Comparison of ENCODE assay signal across 10 cellular contexts in the genomic region with DNA sequence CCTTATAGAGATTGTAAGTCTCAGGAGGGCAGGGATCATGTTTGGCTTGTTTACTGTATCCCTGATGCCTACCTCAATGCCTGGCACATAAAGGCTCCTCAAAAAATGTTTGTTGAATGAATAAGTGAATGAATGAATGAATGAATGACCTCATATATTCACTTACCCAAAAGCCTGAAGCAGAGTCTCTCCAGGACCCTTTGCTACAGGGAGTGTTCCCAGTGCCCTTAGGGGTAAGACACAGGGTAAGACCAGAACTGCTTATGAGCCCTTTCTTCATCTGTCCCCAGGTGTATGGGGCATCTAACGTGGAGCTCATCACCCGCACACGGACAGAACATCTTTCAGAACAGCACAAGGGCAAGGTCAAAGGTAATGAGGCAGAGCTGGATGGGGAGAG.
"Had no signal": no experiment of that assay in that cellular context is flagged by ENCODE, and none has a peak within 500 bp of the region (broad histone marks: within the 10 kb centered on the region; RNA-seq: fewer than 3 reads in every experiment).

No MANE protein-coding gene starts in this region.

- H2AFZ ChIP-seq: GM23248 had no signal

- H3K9me3 Mint-ChIP-seq: H9, HFFc6 had no signal

- FAIRE-seq: H1, H54, HTR-8/SVneo had no signal

- H3K27ac ChIP-seq: GM23248, KMS-11 had no signal

- H3K4me3 Mint-ChIP-seq: H9, HFFc6 had no signal

- H3K27ac Mint-ChIP-seq: H9, HFFc6 had no signal

- H3K4me2 ChIP-seq: KMS-11 had no signal

- DNase-seq: GM23248, H9, HCEC 1CT, HFFc6, IMR-90, KBM-7 had no signal

- H3K4me3 ChIP-seq: GM23248 had no signal

- H3K9ac ChIP-seq: GM23248, KMS-11 had no signal
